25 cellular contexts compared by ENCODE assay signal in the genomic region with DNA sequence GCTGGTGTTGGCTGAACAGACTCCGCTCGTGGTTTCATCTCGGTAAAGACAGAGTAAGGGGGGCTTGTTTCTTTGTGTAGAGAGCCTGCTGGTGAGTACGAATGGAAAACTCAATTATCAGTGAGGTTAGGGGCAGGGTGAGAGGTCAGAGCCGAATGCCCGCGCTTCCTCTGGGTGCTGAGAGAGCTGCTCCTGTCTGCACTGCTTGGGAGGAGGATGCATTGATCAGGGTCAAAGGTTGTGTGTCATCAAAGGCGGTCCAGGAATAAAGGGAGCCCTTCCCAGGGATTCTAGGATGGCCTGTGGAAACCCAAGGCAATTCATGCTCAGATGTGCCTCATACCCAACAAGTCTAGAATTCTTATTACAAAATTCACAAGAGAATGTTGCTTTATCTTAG.
"Had no signal": no experiment of that assay in that cellular context is flagged by ENCODE, and none has a peak within 500 bp of the region (broad histone marks: within the 10 kb centered on the region; RNA-seq: fewer than 3 reads in every experiment).

No MANE protein-coding gene starts in this region.

- H3K9ac ChIP-seq: KMS-11 had no signal

- H3K27me3 ChIP-seq: SJSA1 had no signal

- H3K4me2 ChIP-seq: KMS-11 had no signal

- DNase-seq: Kasumi-1, MV-4-11, NCI-H1048, NCI-H1105, NCI-H1417, NCI-H1436 treated with DMSO at 0.1 percent for 48 hours, NCI-H1694, NCI-H187 treated with DMSO at 0.1 percent for 48 hours, NCI-H2029 treated with DMSO at 0.1 percent for 48 hours, NCI-H2171 treated with DMSO at 0.1 percent for 48 hours, NCI-H226, NCI-H446, NCI-H510A, NCI-H524 treated with DMSO at 0.1 percent for 48 hours, NCI-H69, NCI-H774, Right ventricle myocardium superior, RPMI8226, SIG-M5 had no signal

- H3K36me3 ChIP-seq: SJSA1 had no signal

- H3K4me1 Mint-ChIP-seq: IgD-negative memory B cell had no signal

- H3K4me3 ChIP-seq: K562, SJSA1, SK-N-MC had no signal

- H3K27ac Mint-ChIP-seq: IgD-negative memory B cell had no signal

- H3K27ac ChIP-seq: KMS-11, SJSA1, SK-N-MC had no signal

- H3K9me3 ChIP-seq: SJSA1 had no signal

- ATAC-seq: K562 had no signal

- H3K36me3 Mint-ChIP-seq: IgD-negative memory B cell had no signal

- H3K4me3 Mint-ChIP-seq: IgD-negative memory B cell had no signal

- H3K4me1 ChIP-seq: SJSA1 had no signal

- FAIRE-seq: K562, RCC 7860 had no signal
